In genomic region chr7:35694161-35694783, GRCh38 we compare ENCODE assay signal across 8 cellular contexts. TPM values are rescaled to one million over a fixed set of nuclear protein-coding genes. Genes with fewer than 3 reads are reported as not detected.
DNase-seq lines count a peak whose midpoint lies in the region; ATAC-seq and TF ChIP-seq lines count a peak whose summit lies in the region.

No MANE protein-coding gene starts in this region.

- H3K4me1 ChIP-seq in A673 (ENCODE audit: insufficient read depth, low read length, poor library complexity, severe bottlenecking) (peaks cover 23% of the 10 kb centered on the region), SJSA1 (replicated peaks) (peaks cover 34% of the 10 kb centered on the region), mucosa of descending colon (ENCODE audit: low read depth) (peaks cover 36% of the 10 kb centered on the region)

- no peaks in the 10 kb centered on the region for H3K27me3 ChIP-seq in A673 (replicated peaks; ENCODE audit: insufficient read depth, low read depth, low read length, poor library complexity)
- no peaks in the 10 kb centered on the region for H3K27me3 ChIP-seq in SJSA1 (replicated peaks)

- BruUV-seq in A673 (replicated peaks; lab: Mats Ljungman, UMichigan), result no TSS peak

- intact Hi-C loops in A673 (cut with micrococcal nuclease; ENCODE audit: unreplicated experiment), result no loop called here
- intact Hi-C loops in mucosa of descending colon (cut with DNase I, micrococcal nuclease), result no loop called here

- TF ChIP-seq CTCF in A673 (conservative IDR thresholded peaks at IDR 0.05; ENCODE audit: low read depth, low read length) (no peak), mucosa of descending colon (IDR thresholded peaks at IDR 0.05) (no peak)

- H3K4me3 ChIP-seq in A673 (ENCODE audit: low read depth, low read length, poor library complexity, severe bottlenecking), result peak overlapping the region; percentile 84
- peak overlapping the region; percentile 80 for H3K4me3 ChIP-seq in SJSA1
- peak overlapping the region; percentile 87 for H3K4me3 ChIP-seq in mucosa of descending colon

- H3K36me3 ChIP-seq in A673 (ENCODE audit: insufficient read depth, low read length, poor library complexity, severe bottlenecking) (no peaks in the 10 kb centered on the region), SJSA1 (peaks cover 21% of the 10 kb centered on the region), mucosa of descending colon (ENCODE audit: low read depth) (no peaks in the 10 kb centered on the region)

- peak overlapping the region; percentile 93 for H3K27ac ChIP-seq in A673 (ENCODE audit: low read depth, low read length, poor library complexity, severe bottlenecking)
- peak overlapping the region; percentile 88 for H3K27ac ChIP-seq in SJSA1

- DNase-seq in A673 (ENCODE audit: low spot score) (no peak), SJSA1 (ENCODE audit: low read depth in 1 of 2, low spot score in 2 of 2) (no peak), mucosa of descending colon (peak in 1 of 3 donors; percentile 36), cerebellum (ENCODE audit: low spot score) (no peak)
- DNase-seq in effector CD8-positive, alpha-beta T cell (lab: John Stamatoyannopoulos, UW), result peak; percentile 33

- ATAC-seq in GM18520 (IDR thresholded peaks at IDR 0.05; ENCODE audit: unreplicated experiment) (peak; percentile 3), HG03095 (IDR thresholded peaks at IDR 0.05; ENCODE audit: unreplicated experiment) (peak; percentile 15), mucosa of descending colon (peak; percentile 39), GM18858 (IDR thresholded peaks at IDR 0.05; ENCODE audit: unreplicated experiment) (no peak)

- H3K9me3 ChIP-seq in A673 (ENCODE audit: low read depth, low read length, poor library complexity, severe bottlenecking) (no peaks in the 10 kb centered on the region), SJSA1 (replicated peaks) (no peaks in the 10 kb centered on the region), mucosa of descending colon (no peaks in the 10 kb centered on the region)

- POLR2A ChIA-PET in A673 (lab: Charles Lee; ENCODE audit: low non-redundant PET), result no interaction called here

- CTCF ChIA-PET in A673 (lab: Charles Lee), result interaction anchor here (0.8 kb wide), 1 partner anchor 16 kb away, joined by 4 read pairs; no protein-coding TSS in a partner anchor

RNA-seq across cellular contexts. Expression of gene HERPUD2, which starts 0.7 kb away (rescaled TPM):
- total RNA-seq in A673 (2021), result 23.1 and 23.3 TPM in 2 replicates
- total RNA-seq in SJSA1 (2014; rRNA removed; shearing (Covaris generic)), result 9.4 and 13.2 TPM in 2 replicates
- total RNA-seq in mucosa of descending colon, result 10 to 100 TPM; 23.5 to 41.4 (median 34.7) TPM
- total RNA-seq in cerebellum, result 28.9 TPM
